In the genomic region with DNA sequence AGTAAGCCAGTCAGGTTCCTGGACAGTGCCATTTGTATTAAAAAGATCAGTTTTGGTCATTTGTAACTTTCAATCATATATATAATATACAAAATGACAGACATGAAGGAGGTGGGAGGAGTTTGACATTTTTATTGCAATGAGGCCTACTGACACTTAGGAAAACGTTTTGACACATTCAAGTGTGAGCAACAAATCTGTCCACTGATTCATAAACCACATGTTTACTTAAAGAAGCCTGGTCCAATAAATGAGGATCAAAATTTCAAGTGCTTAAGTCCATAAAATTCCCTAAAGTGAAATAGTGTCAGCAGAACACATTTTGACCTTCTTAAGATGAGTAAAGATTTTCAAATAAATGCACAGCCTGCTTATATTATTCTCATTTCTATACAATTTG, we compare ENCODE assay signal across 1 cellular context.
TF ChIP-seq lines count a peak whose summit lies in the region.

No MANE protein-coding gene starts in this region.

TF ChIP-seq in HEK293, 187 proteins besides CTCF, POLR2A, EP300 and RAD21 (continued from another document and continues in another):
- TF ChIP-seq, protein P1, sequence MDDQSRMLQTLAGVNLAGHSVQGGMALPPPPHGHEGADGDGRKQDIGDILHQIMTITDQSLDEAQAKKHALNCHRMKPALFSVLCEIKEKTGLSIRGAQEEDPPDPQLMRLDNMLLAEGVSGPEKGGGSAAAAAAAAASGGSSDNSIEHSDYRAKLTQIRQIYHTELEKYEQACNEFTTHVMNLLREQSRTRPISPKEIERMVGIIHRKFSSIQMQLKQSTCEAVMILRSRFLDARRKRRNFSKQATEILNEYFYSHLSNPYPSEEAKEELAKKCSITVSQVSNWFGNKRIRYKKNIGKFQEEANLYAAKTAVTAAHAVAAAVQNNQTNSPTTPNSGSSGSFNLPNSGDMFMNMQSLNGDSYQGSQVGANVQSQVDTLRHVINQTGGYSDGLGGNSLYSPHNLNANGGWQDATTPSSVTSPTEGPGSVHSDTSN (CRISPR knock-in tag; IDR thresholded peaks at IDR 0.05) = no peak
- TF ChIP-seq, protein P2, sequence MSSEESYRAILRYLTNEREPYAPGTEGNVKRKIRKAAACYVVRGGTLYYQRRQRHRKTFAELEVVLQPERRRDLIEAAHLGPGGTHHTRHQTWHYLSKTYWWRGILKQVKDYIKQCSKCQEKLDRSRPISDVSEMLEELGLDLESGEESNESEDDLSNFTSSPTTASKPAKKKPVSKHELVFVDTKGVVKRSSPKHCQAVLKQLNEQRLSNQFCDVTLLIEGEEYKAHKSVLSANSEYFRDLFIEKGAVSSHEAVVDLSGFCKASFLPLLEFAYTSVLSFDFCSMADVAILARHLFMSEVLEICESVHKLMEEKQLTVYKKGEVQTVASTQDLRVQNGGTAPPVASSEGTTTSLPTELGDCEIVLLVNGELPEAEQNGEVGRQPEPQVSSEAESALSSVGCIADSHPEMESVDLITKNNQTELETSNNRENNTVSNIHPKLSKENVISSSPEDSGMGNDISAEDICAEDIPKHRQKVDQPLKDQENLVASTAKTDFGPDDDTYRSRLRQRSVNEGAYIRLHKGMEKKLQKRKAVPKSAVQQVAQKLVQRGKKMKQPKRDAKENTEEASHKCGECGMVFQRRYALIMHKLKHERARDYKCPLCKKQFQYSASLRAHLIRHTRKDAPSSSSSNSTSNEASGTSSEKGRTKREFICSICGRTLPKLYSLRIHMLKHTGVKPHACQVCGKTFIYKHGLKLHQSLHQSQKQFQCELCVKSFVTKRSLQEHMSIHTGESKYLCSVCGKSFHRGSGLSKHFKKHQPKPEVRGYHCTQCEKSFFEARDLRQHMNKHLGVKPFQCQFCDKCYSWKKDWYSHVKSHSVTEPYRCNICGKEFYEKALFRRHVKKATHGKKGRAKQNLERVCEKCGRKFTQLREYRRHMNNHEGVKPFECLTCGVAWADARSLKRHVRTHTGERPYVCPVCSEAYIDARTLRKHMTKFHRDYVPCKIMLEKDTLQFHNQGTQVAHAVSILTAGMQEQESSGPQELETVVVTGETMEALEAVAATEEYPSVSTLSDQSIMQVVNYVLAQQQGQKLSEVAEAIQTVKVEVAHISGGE (tag by site-specific recombination; conservative IDR thresholded peaks at IDR 0.05; ENCODE audit: low read depth) = no peak
- TF ChIP-seq KLF1 (tag by site-specific recombination; IDR thresholded peaks at IDR 0.05) (no peak), ZNF324 (tag by site-specific recombination; IDR thresholded peaks at IDR 0.05) (no peak), ZNF785 (tag by site-specific recombination; IDR thresholded peaks at IDR 0.05) (no peak), ZNF302 (tag by site-specific recombination; IDR thresholded peaks at IDR 0.05; ENCODE audit: low read depth) (no peak), ZNF555 (tag by site-specific recombination; conservative IDR thresholded peaks at IDR 0.05) (no peak), ZNF830 (tag by site-specific recombination; IDR thresholded peaks at IDR 0.05; ENCODE audit: low read depth) (no peak), ZNF670 (tag by site-specific recombination; IDR thresholded peaks at IDR 0.05; ENCODE audit: low read depth) (no peak), KLF10 (tag by site-specific recombination; IDR thresholded peaks at IDR 0.05) (peak; percentile 76), BCL11B (tag by site-specific recombination; IDR thresholded peaks at IDR 0.05; ENCODE audit: low read depth) (no peak), ZNF140 (tag by site-specific recombination; IDR thresholded peaks at IDR 0.05) (no peak), ZBTB44 (tag by site-specific recombination; IDR thresholded peaks at IDR 0.05) (peak; percentile 87), ZNF473 (tag by site-specific recombination; IDR thresholded peaks at IDR 0.05) (no peak), ZBTB20 (tag by site-specific recombination; IDR thresholded peaks at IDR 0.05) (no peak), ZBTB17 (tag by site-specific recombination; IDR thresholded peaks at IDR 0.05) (peak; percentile 48), ZNF660 (tag by site-specific recombination; IDR thresholded peaks at IDR 0.05) (no peak), ZNF37A (tag by site-specific recombination; IDR thresholded peaks at IDR 0.05) (no peak), ZNF23 (tag by site-specific recombination; IDR thresholded peaks at IDR 0.05; ENCODE audit: borderline replicate concordance) (no peak), ZNF114 (tag by site-specific recombination; IDR thresholded peaks at IDR 0.05) (no peak), ZNF692 (tag by site-specific recombination; IDR thresholded peaks at IDR 0.05) (0 out of 2 replicates have a peak, but pooled peaks have one; percentile 19), YY1 (tag by site-specific recombination; IDR thresholded peaks at IDR 0.05) (peak; percentile 42; the same call in 1 of the 2 replicates), ZBTB21 (tag by site-specific recombination; IDR thresholded peaks at IDR 0.05) (no peak), ZNF350 (tag by site-specific recombination; IDR thresholded peaks at IDR 0.05) (no peak), ZNF501 (tag by site-specific recombination; IDR thresholded peaks at IDR 0.05) (no peak), REST (tag by site-specific recombination; IDR thresholded peaks at IDR 0.05) (no peak), ZNF776 (tag by site-specific recombination; IDR thresholded peaks at IDR 0.05; ENCODE audit: borderline replicate concordance) (no peak), ZSCAN23 (tag by site-specific recombination; IDR thresholded peaks at IDR 0.05) (no peak), ZNF621 (tag by site-specific recombination; IDR thresholded peaks at IDR 0.05) (no peak), ZNF202 (tag by site-specific recombination; IDR thresholded peaks at IDR 0.05; ENCODE audit: borderline replicate concordance) (no peak), ZNF157 (tag by site-specific recombination; IDR thresholded peaks at IDR 0.05) (no peak), ZNF416 (tag by site-specific recombination; IDR thresholded peaks at IDR 0.05) (no peak), KLF16 (tag by site-specific recombination; IDR thresholded peaks at IDR 0.05) (no peak), ZNF530 (tag by site-specific recombination; IDR thresholded peaks at IDR 0.05; ENCODE audit: low read depth) (no peak), ZNF366 (tag by site-specific recombination; conservative IDR thresholded peaks at IDR 0.05) (peak; percentile 75), ZBTB1 (tag by site-specific recombination; IDR thresholded peaks at IDR 0.05) (0 out of 2 replicates have a peak, but pooled peaks have one; percentile 66), ZSCAN5A (tag by site-specific recombination; IDR thresholded peaks at IDR 0.05) (no peak), SCRT2 (tag by site-specific recombination; IDR thresholded peaks at IDR 0.05) (no peak), ZNF639 (tag by site-specific recombination; IDR thresholded peaks at IDR 0.05) (no peak)
- TF ChIP-seq, protein P3, sequence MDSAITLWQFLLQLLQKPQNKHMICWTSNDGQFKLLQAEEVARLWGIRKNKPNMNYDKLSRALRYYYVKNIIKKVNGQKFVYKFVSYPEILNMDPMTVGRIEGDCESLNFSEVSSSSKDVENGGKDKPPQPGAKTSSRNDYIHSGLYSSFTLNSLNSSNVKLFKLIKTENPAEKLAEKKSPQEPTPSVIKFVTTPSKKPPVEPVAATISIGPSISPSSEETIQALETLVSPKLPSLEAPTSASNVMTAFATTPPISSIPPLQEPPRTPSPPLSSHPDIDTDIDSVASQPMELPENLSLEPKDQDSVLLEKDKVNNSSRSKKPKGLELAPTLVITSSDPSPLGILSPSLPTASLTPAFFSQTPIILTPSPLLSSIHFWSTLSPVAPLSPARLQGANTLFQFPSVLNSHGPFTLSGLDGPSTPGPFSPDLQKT (IDR thresholded peaks at IDR 0.05; ENCODE audit: borderline replicate concordance, low read depth, low read length) = no peak
- TF ChIP-seq, protein P4, sequence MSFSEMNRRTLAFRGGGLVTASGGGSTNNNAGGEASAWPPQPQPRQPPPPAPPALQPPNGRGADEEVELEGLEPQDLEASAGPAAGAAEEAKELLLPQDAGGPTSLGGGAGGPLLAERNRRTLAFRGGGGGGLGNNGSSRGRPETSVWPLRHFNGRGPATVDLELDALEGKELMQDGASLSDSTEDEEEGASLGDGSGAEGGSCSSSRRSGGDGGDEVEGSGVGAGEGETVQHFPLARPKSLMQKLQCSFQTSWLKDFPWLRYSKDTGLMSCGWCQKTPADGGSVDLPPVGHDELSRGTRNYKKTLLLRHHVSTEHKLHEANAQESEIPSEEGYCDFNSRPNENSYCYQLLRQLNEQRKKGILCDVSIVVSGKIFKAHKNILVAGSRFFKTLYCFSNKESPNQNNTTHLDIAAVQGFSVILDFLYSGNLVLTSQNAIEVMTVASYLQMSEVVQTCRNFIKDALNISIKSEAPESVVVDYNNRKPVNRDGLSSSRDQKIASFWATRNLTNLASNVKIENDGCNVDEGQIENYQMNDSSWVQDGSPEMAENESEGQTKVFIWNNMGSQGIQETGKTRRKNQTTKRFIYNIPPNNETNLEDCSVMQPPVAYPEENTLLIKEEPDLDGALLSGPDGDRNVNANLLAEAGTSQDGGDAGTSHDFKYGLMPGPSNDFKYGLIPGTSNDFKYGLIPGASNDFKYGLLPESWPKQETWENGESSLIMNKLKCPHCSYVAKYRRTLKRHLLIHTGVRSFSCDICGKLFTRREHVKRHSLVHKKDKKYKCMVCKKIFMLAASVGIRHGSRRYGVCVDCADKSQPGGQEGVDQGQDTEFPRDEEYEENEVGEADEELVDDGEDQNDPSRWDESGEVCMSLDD (tag by site-specific recombination; IDR thresholded peaks at IDR 0.05) = no peak
